Comparison of ENCODE assay signal across 9 cellular contexts in genomic region chr7:106484562-106484961, GRCh38.
DNase-seq lines count a peak whose midpoint lies in the region; ATAC-seq and TF ChIP-seq lines count a peak whose summit lies in the region.
"Had no signal": no experiment of that assay in that cellular context is flagged by ENCODE, and none has a peak within 500 bp of the region (broad histone marks: within the 10 kb centered on the region; RNA-seq: fewer than 3 reads in every experiment).

No MANE protein-coding gene starts in this region.

- H3K27me3 ChIP-seq in esophagus muscularis mucosa (no peaks in the 10 kb centered on the region), skeletal muscle satellite cell (ENCODE audit: control insufficient read depth, insufficient read depth, low read length) (no peaks in the 10 kb centered on the region), H7 (ENCODE audit: control insufficient read depth, insufficient read depth, low read length) (no peaks in the 10 kb centered on the region)

- peaks cover 12 to 46% (median 37%) of the 10 kb centered on the region in 4 donors for H3K4me1 ChIP-seq in esophagus muscularis mucosa
- peaks cover 31% of the 10 kb centered on the region for H3K4me1 ChIP-seq in skeletal muscle satellite cell (ENCODE audit: control insufficient read depth, insufficient read depth, low read length)

- ATAC-seq in GM21390 (IDR thresholded peaks at IDR 0.05; ENCODE audit: unreplicated experiment): peak; percentile 14

- H3K9ac ChIP-seq in skeletal muscle satellite cell (ENCODE audit: low read depth, low read length): peak overlapping the region; percentile 43

- H3K36me3 ChIP-seq in esophagus muscularis mucosa: no peaks in the 10 kb centered on the region
- no peaks in the 10 kb centered on the region for H3K36me3 ChIP-seq in skeletal muscle satellite cell (ENCODE audit: insufficient read depth, low read length)
- H3K36me3 ChIP-seq in H7 (replicated peaks; ENCODE audit: control insufficient read depth, insufficient read depth, low read length): no peaks in the 10 kb centered on the region

- no peak for TF ChIP-seq POLR2A in esophagus muscularis mucosa (IDR thresholded peaks at IDR 0.05; ENCODE audit: low read depth)

- TF ChIP-seq EP300 in esophagus muscularis mucosa (IDR thresholded peaks at IDR 0.05): no peak

- H3K4me2 ChIP-seq in skeletal muscle satellite cell (ENCODE audit: low read length): peak overlapping the region; percentile 41

- WGBS in esophagus muscularis mucosa: 36% methylated on average over 1 of the region's 1 CpG

- intact Hi-C loops in esophagus muscularis mucosa (cut with DNase I): no loop called here

- H3K9me3 ChIP-seq in esophagus muscularis mucosa (no peaks in the 10 kb centered on the region), skeletal muscle satellite cell (replicated peaks; ENCODE audit: low read length) (no peaks in the 10 kb centered on the region)

- TF ChIP-seq CTCF in esophagus muscularis mucosa (IDR thresholded peaks at IDR 0.05): no peak

- DNase-seq in M059J (ENCODE audit: low read depth) (peak; percentile 68), esophagus muscularis mucosa (ENCODE audit: extremely low spot score) (no peak), NCI-H526 treated with DMSO at 0.1 percent for 48 hours (lab: John Stamatoyannopoulos, UW) (no peak), H7 (no peak), nucleus accumbens (lab: John Stamatoyannopoulos, UW) (no peak)
- DNase-seq in stimulated activated CD4-positive, alpha-beta T cell treated with anti-CD3 and anti-CD28 coated beads, Interleukin-4, amount 100 ng/mL, for 24 hours: no peak
- DNase-seq: NCI-H82 had no signal

- no peak overlapping the region for H3K4me3 ChIP-seq in esophagus muscularis mucosa
- H3K4me3 ChIP-seq in skeletal muscle satellite cell (ENCODE audit: low read length): no peak overlapping the region
- no peak overlapping the region for H3K4me3 ChIP-seq in H7 (ENCODE audit: insufficient read depth, low read depth, low read length)

- peak overlapping the region; percentile 58 to 82 (median 72) for H3K27ac ChIP-seq in esophagus muscularis mucosa (replicated peaks in 1 of 4)
